23 cellular contexts compared by ENCODE assay signal in genomic region chr5:115342593-115343377, GRCh38. TPM values are rescaled to one million over a fixed set of nuclear protein-coding genes. Genes with fewer than 3 reads are reported as not detected.
A peak's percentile ranks its signal among the peaks of the same experiment; 100 is the strongest.
DNase-seq lines count a peak whose midpoint lies in the region; ATAC-seq and TF ChIP-seq lines count a peak whose summit lies in the region.
"Had no signal": no experiment of that assay in that cellular context is flagged by ENCODE, and none has a peak within 500 bp of the region (broad histone marks: within the 10 kb centered on the region; RNA-seq: fewer than 3 reads in every experiment).

No MANE protein-coding gene starts in this region.

- H2AFZ ChIP-seq in MM.1S (ENCODE audit: low read length), result no peak overlapping the region

- no TSS peak for BruUV-seq in MCF 10A (replicated peaks; lab: Mats Ljungman, UMichigan)

- no peak overlapping the region for H3K4me2 ChIP-seq in MM.1S (ENCODE audit: low read depth, low read length)

- no peak for ATAC-seq in GM21528 (IDR thresholded peaks at IDR 0.05; ENCODE audit: low FRiP score, unreplicated experiment)
- ATAC-seq: HCT116, Right ventricle myocardium inferior had no signal

- H3K36me3 Mint-ChIP-seq in MCF 10A (ENCODE audit: insufficient read depth, unreplicated experiment), result no peaks in the 10 kb centered on the region
- H3K36me3 Mint-ChIP-seq: CD4-positive, CD25-positive, alpha-beta regulatory T cell had no signal

- H3K9me2 ChIP-seq in MM.1S (replicated peaks; ENCODE audit: insufficient read depth, low read length), result no peaks in the 10 kb centered on the region

- no peak for TF ChIP-seq POLR2A in breast epithelium (IDR thresholded peaks at IDR 0.05)

- H3K4me3 ChIP-seq in breast epithelium, result no peak overlapping the region
- H3K4me3 ChIP-seq in retinal pigment epithelial cell (ENCODE audit: low read length), result no peak overlapping the region
- no peak overlapping the region for H3K4me3 ChIP-seq in MM.1S (ENCODE audit: low read length)

- H3K79me2 ChIP-seq in MM.1S (ENCODE audit: low read length), result no peaks in the 10 kb centered on the region

- DNase-seq in MCF 10A (ENCODE audit: unreplicated experiment) (peak; percentile 21), breast epithelium (ENCODE audit: low spot score in 2 of 2) (no peak), amniotic epithelial cell (ENCODE audit: low read depth) (peak; percentile 51), retinal pigment epithelial cell (ENCODE audit: low read depth) (peak; percentile 71), NCI-H774 (lab: John Stamatoyannopoulos, UW) (no peak), MM.1S (no peak), NCI-H524 (lab: John Stamatoyannopoulos, UW) (no peak)
- DNase-seq: BE2C; CD4-positive, CD25-positive, alpha-beta regulatory T cell; COR-L47; DMS153; GDM1; KG1; NCI-H1048; NCI-H1436; NCI-H2029; NCI-H2171 treated with DMSO at 0.1 percent for 48 hours; NCI-H446 treated with DMSO at 0.1 percent for 48 hours; NK-92 treated with Interleukin-12 subunit alpha and Interleukin-12 subunit beta, amount 100 ng/mL, for 24 hours had no signal

- POLR2A ChIA-PET in MCF 10A (lab: Yijun Ruan, JAX), result interaction anchor here (0.6 to 0.9 kb wide), 3 partner anchors 118 to 518 kb away, joined by 3 to 4 read pairs (median 3); no protein-coding TSS in a partner anchor

- H3K4me1 Mint-ChIP-seq in MCF 10A (ENCODE audit: insufficient read depth, unreplicated experiment), result peaks cover 24% of the 10 kb centered on the region
- H3K4me1 Mint-ChIP-seq: CD4-positive, CD25-positive, alpha-beta regulatory T cell had no signal

- peak overlapping the region; percentile 71 for H3K27ac Mint-ChIP-seq in MCF 10A (ENCODE audit: low read depth, unreplicated experiment)
- H3K27ac Mint-ChIP-seq: CD4-positive, CD25-positive, alpha-beta regulatory T cell had no signal

- H3K9me3 Mint-ChIP-seq in MCF 10A (ENCODE audit: unreplicated experiment), result peaks cover 9% of the 10 kb centered on the region

- H3K27ac ChIP-seq in breast epithelium (no peak overlapping the region), MM.1S (ENCODE audit: low read length) (no peak overlapping the region)
- H3K27ac ChIP-seq: 22Rv1 had no signal

- H3F3A ChIP-seq in MM.1S (ENCODE audit: insufficient read depth, low read length), result no peaks in the 10 kb centered on the region

- CTCF ChIA-PET in MCF 10A (lab: Yijun Ruan, JAX), result interaction anchor here (0.6 to 1.9 kb wide), 2 partner anchors 185 to 231 kb away, joined by 3 to 6 read pairs; no protein-coding TSS in a partner anchor

- no peak overlapping the region for H3K9ac ChIP-seq in MM.1S (ENCODE audit: low read length)

- H3K9me3 ChIP-seq in breast epithelium (no peaks in the 10 kb centered on the region), MM.1S (replicated peaks; ENCODE audit: insufficient read depth, low read length) (no peaks in the 10 kb centered on the region)
- H3K9me3 ChIP-seq: BE2C had no signal

- no peaks in the 10 kb centered on the region for H3K27me3 ChIP-seq in breast epithelium
- H3K27me3 ChIP-seq in MM.1S (replicated peaks; ENCODE audit: insufficient read depth, low read length), result no peaks in the 10 kb centered on the region

- H3K4me1 ChIP-seq in breast epithelium, result no peaks in the 10 kb centered on the region
- H3K4me1 ChIP-seq in MM.1S (ENCODE audit: low read length), result no peaks in the 10 kb centered on the region
- H3K4me1 ChIP-seq: BE2C had no signal

- H4K20me1 ChIP-seq in MM.1S (ENCODE audit: insufficient read depth, low read length), result no peaks in the 10 kb centered on the region

- H3K36me3 ChIP-seq in breast epithelium (no peaks in the 10 kb centered on the region), MM.1S (replicated peaks; ENCODE audit: insufficient read depth, low read length) (no peaks in the 10 kb centered on the region)
- H3K36me3 ChIP-seq: BE2C had no signal

- TF ChIP-seq CTCF in MCF 10A (IDR thresholded peaks at IDR 0.05; ENCODE audit: unreplicated experiment), result no peak
- TF ChIP-seq CTCF in breast epithelium (IDR thresholded peaks at IDR 0.05), result no peak
- TF ChIP-seq CTCF in retinal pigment epithelial cell (conservative IDR thresholded peaks at IDR 0.05; ENCODE audit: low read depth, low read length), result no peak
- TF ChIP-seq CTCF in MM.1S (IDR thresholded peaks at IDR 0.05; ENCODE audit: low read length), result no peak

- intact Hi-C loops in MCF 10A (cut with micrococcal nuclease) (no loop called here), breast epithelium (cut with DNase I; ENCODE audit: low total_unique reads) (no loop called here)

- no peak overlapping the region for H3K4me3 Mint-ChIP-seq in MCF 10A (ENCODE audit: unreplicated experiment)
- H3K4me3 Mint-ChIP-seq: CD4-positive, CD25-positive, alpha-beta regulatory T cell had no signal

- H3K27me3 Mint-ChIP-seq in MCF 10A (ENCODE audit: insufficient read depth, unreplicated experiment), result no peaks in the 10 kb centered on the region

RNA-seq across cellular contexts. Expression of gene CCDC112, which starts 46.3 kb away (rescaled TPM):
- total RNA-seq in MCF 10A (2022) (10.3 and 10.7 TPM in 2 replicates), breast epithelium (10 to 100 TPM in 1 of 3 donors, 1 to 10 TPM in 2; 7.9 to 11.1 (median 8.6) TPM)

Comparison
In these comparisons a context has a peak if more than half of its experiments do, and no peak if none do; other contexts are left out.
1. DNase-seq: peak in MCF 10A (single experiment), amniotic epithelial cell (single experiment) and retinal pigment epithelial cell (single experiment); none in breast epithelium (0 of 2), NCI-H774 (single experiment), MM.1S (single experiment) and NCI-H524 (0 of 2).